ENCODE assay signal across 29 cellular contexts in genomic region chr1:13878001-13878400, GRCh38.
"Had no signal": no experiment of that assay in that cellular context is flagged by ENCODE, and none has a peak within 500 bp of the region (broad histone marks: within the 10 kb centered on the region; RNA-seq: fewer than 3 reads in every experiment).

No MANE protein-coding gene starts in this region.

- H3K4me1 ChIP-seq: pancreas, prostate gland, spleen, stomach, thyroid gland, tibial nerve, upper lobe of right lung, uterus had no signal

- H3K36me3 Mint-ChIP-seq: naive B cell; natural killer cell treated with Interleukin-12 subunit alpha and Interleukin-12 subunit beta and Interleukin-15 and Interleukin-18, amount 100 ng/mL, for 72 hours; stimulated activated naive B cell treated with anti-CD40 and anti-IgM and Interleukin-4, amounts not matched to agents 10 μg/mL and 1 μg/mL and 100 μg/mL, for 72 hours; type B pancreatic cell had no signal

- H3K27ac ChIP-seq: neutrophil, pancreas, prostate gland, skin epidermis, spleen, stomach, thoracic aorta, thyroid gland, tibial nerve, upper lobe of right lung, uterus had no signal

- DNase-seq: naive B cell; naive thymus-derived CD8-positive, alpha-beta T cell; nephron progenitor cell; nucleus accumbens; pancreas; right cardiac atrium; spleen; stimulated activated CD4-positive, alpha-beta T cell treated with anti-CD3 and anti-CD28 coated beads, Interleukin-12 subunit alpha, Interleukin-12 subunit beta, amount 100 ng/mL, for 4 hours; stimulated activated CD4-positive, alpha-beta T cell treated with anti-CD3 and anti-CD28 coated beads, Interleukin-1b, Interleukin-23, amount 100 ng/mL, for 48 hours; stimulated activated CD4-positive, alpha-beta T cell treated with anti-CD3 and anti-CD28 coated beads, Interleukin-4, amount 100 ng/mL, for 1 hour; stimulated activated CD4-positive, alpha-beta T cell treated with anti-CD3 and anti-CD28 coated beads, Interleukin-4, amount 100 ng/mL, for 4 hours; stimulated activated CD8-positive, alpha-beta memory T cell treated with anti-CD3 and anti-CD28 coated beads, Interleukin-4, amount 100 ng/mL, for 48 hours; stimulated activated naive B cell treated with anti-CD40 and anti-IgM and Interleukin-4, amounts not matched to agents 10 μg/mL and 1 μg/mL and 100 μg/mL, for 72 hours; stimulated activated naive CD4-positive, alpha-beta T cell treated with Interleukin-2 at 50 U/mL for 16 hours; stomach; thyroid gland; upper lobe of right lung; uterus had no signal

- H3K27ac Mint-ChIP-seq: naive thymus-derived CD8-positive, alpha-beta T cell; natural killer cell treated with Interleukin-12 subunit alpha and Interleukin-12 subunit beta and Interleukin-15 and Interleukin-18, amount 100 ng/mL, for 72 hours; nephron progenitor cell; stimulated activated naive B cell treated with anti-CD40 and anti-IgM and Interleukin-4, amounts not matched to agents 10 μg/mL and 1 μg/mL and 100 μg/mL, for 72 hours; stimulated activated naive CD8-positive, alpha-beta T cell treated with anti-CD3 and anti-CD28 coated beads, Interleukin-15, Interleukin-2, amounts not matched to agents 100 ng/mL and 50 ng/mL, for 24 hours; type B pancreatic cell had no signal

- H3K4me3 Mint-ChIP-seq: naive thymus-derived CD8-positive, alpha-beta T cell; natural killer cell treated with Interleukin-12 subunit alpha and Interleukin-12 subunit beta and Interleukin-15 and Interleukin-18, amount 100 ng/mL, for 72 hours; nephron progenitor cell; neural crest cell; stimulated activated naive B cell treated with anti-CD40 and anti-IgM and Interleukin-4, amounts not matched to agents 10 μg/mL and 1 μg/mL and 100 μg/mL, for 72 hours; stimulated activated naive CD8-positive, alpha-beta T cell treated with anti-CD3 and anti-CD28 coated beads, Interleukin-15, Interleukin-2, amounts not matched to agents 100 ng/mL and 50 ng/mL, for 24 hours; type B pancreatic cell had no signal

- H3K36me3 ChIP-seq: neutrophil, pancreas, prostate gland, spleen, stomach, thoracic aorta, thyroid gland, tibial nerve, upper lobe of right lung, uterus had no signal

- H3K4me2 ChIP-seq: smooth muscle cell had no signal

- ATAC-seq: naive thymus-derived CD8-positive, alpha-beta T cell; natural killer cell treated with Interleukin-12 subunit alpha and Interleukin-12 subunit beta and Interleukin-15 and Interleukin-18, amount 100 ng/mL, for 72 hours; pancreas; right cardiac atrium; sciatic nerve; stimulated activated naive B cell treated with anti-CD40 and anti-IgM and Interleukin-4, amounts not matched to agents 10 μg/mL and 1 μg/mL and 100 μg/mL, for 72 hours; upper lobe of right lung had no signal

- H3K27me3 ChIP-seq: pancreas, stomach, thyroid gland, tibial nerve, upper lobe of right lung, uterus had no signal

- H3K9me3 Mint-ChIP-seq: natural killer cell treated with Interleukin-12 subunit alpha and Interleukin-12 subunit beta and Interleukin-15 and Interleukin-18, amount 100 ng/mL, for 72 hours; stimulated activated naive CD8-positive, alpha-beta T cell treated with anti-CD3 and anti-CD28 coated beads, Interleukin-15, Interleukin-2, amounts not matched to agents 100 ng/mL and 50 ng/mL, for 24 hours had no signal

- H3K4me3 ChIP-seq: pancreas, prostate gland, skin epidermis, smooth muscle cell, spleen, stomach, thoracic aorta, thyroid gland, tibial nerve, upper lobe of right lung, uterus had no signal

- H3K9me3 ChIP-seq: neutrophil, pancreas, prostate gland, thoracic aorta, thyroid gland, upper lobe of right lung, uterus had no signal

- H3K4me1 Mint-ChIP-seq: naive B cell; stimulated activated naive B cell treated with anti-CD40 and anti-IgM and Interleukin-4, amounts not matched to agents 10 μg/mL and 1 μg/mL and 100 μg/mL, for 72 hours had no signal
